8 cellular contexts compared by ENCODE assay signal in genomic region chr17:38748329-38749221, GRCh38. TPM values are rescaled to one million over a fixed set of nuclear protein-coding genes. Genes with fewer than 3 reads are reported as not detected.
DNase-seq lines count a peak whose midpoint lies in the region; ATAC-seq, FAIRE-seq and TF ChIP-seq lines count a peak whose summit lies in the region.

TSS of gene PCGF2 (minus strand) at chr17:38748336. CDS start at chr17:38740402, 7,934 bp downstream.

- H3K36me3 ChIP-seq in right atrium auricular region (no peaks in the 10 kb centered on the region), pancreas (no peaks in the 10 kb centered on the region)

- H3K4me3 ChIP-seq in right atrium auricular region = peak within 1 kb of the TSS; percentile 80 to 95
- H3K4me3 ChIP-seq in pancreas = peak within 1 kb of the TSS; percentile 78 to 84 (median 80)

- no peak for FAIRE-seq in pancreas (lab: Jason Lieb, UNC)

- peak within 1 kb of the TSS; percentile 93 for H3K27ac ChIP-seq in angular gyrus (ENCODE audit: low read depth, low read length)
- peak within 1 kb of the TSS; percentile 91 to 96 for H3K27ac ChIP-seq in right atrium auricular region
- peak within 1 kb of the TSS; percentile 61 to 85 (median 75) for H3K27ac ChIP-seq in pancreas

- DNase-seq in AG08396 (ENCODE audit: low spot score) = peak; percentile 85
- DNase-seq in GM20000 (ENCODE audit: low spot score) = peak; percentile 75
- peak; percentile 86 for DNase-seq in NCI-H460 (ENCODE audit: extremely low read depth, low read depth)
- peak; percentile 95 for DNase-seq in right atrium auricular region (ENCODE audit: low spot score)
- peak; percentile 81 to 93 (median 87) for DNase-seq in pancreas
- no peak for DNase-seq in middle frontal gyrus (ENCODE audit: extremely low spot score, low spot score)

- H3K4me1 ChIP-seq in right atrium auricular region = peaks cover 0 to 64% of the 10 kb centered on the region in 2 donors
- H3K4me1 ChIP-seq in pancreas = peaks cover 6 to 16% (median 7%) of the 10 kb centered on the region in 3 donors

- intact Hi-C loops in pancreas (cut with DNase I) = no loop called here

- TF ChIP-seq CTCF in GM20000 (IDR thresholded peaks at IDR 0.05; ENCODE audit: extremely low read depth, missing control alignments) = no peak
- TF ChIP-seq CTCF in right atrium auricular region (IDR thresholded peaks at IDR 0.05) = peak in 1 of 2 donors; percentile 6
- TF ChIP-seq CTCF in pancreas (IDR thresholded peaks at IDR 0.05) = no peak

- WGBS in pancreas, 2 donors = 0 to 1% methylated on average over 53 to 65 of the region's 66 CpGs

- ATAC-seq in pancreas = peak; percentile 43 to 51 (median 46)
- ATAC-seq in GM19452 (IDR thresholded peaks at IDR 0.05; ENCODE audit: unreplicated experiment) = no peak

- H3K9me3 ChIP-seq in right atrium auricular region (no peaks in the 10 kb centered on the region), pancreas (no peaks in the 10 kb centered on the region)

- H3K27me3 ChIP-seq in right atrium auricular region (no peaks in the 10 kb centered on the region), pancreas (no peaks in the 10 kb centered on the region)

RNA-seq across cellular contexts. Expression of gene PCGF2, which starts in this region (rescaled TPM):
- 9.1 and 10.4 TPM in 2 replicates for total RNA-seq in NCI-H460 (2014; rRNA removed; shearing (Covaris generic))
- 6.0 and 7.6 TPM in 2 replicates for polyA plus RNA-seq in NCI-H460 (2014; cell fraction: nucleus; rRNA removed)
- total RNA-seq in right atrium auricular region = 10 to 100 TPM in 1 of 2 donors, 1 to 10 TPM in 1; 5.9 to 12.1 TPM
- 10 to 100 TPM; 12.9 to 25.2 (median 21.1) TPM for total RNA-seq in pancreas
- 10 to 100 TPM; 39.2 to 39.6 TPM for polyA plus RNA-seq in pancreas
